ENCODE assay signal across 1 cellular context in the genomic region with DNA sequence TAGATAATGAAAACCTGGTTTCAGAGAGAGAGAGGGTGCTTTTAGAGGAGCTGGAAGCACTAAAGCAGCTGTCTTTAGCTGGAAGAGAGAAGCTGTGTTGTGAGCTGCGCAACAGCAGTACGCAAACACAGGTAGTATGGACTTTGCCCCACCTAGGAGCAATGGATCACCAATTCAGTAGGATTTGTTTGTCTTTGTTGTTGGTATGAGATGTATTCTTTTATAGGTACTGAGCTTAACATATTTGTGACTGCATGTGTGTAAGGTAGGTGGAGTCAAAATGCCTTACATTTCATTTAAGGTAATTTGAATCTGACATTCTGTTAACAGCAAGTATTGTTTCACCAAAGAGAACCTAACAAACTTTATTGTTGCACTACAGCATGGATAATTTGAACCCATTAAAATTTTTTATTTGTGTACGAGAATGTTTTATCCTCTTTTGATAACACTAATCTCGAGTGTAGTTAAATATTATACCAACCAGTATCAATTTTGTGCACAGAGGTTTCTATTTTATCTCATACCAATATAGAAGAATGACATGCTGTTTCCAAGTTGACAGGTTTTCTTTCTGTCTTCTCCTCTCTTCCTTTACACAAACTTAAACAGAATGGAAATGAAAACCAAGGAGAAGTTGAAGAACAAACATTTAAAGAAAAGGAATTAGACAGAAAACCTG.
TF ChIP-seq lines count a peak whose summit lies in the region.

No MANE protein-coding gene starts in this region.

TF ChIP-seq in HepG2, 621 proteins besides CTCF, POLR2A, EP300 and RAD21 (continued from another document and continues in another):
- TF ChIP-seq, protein P1, sequence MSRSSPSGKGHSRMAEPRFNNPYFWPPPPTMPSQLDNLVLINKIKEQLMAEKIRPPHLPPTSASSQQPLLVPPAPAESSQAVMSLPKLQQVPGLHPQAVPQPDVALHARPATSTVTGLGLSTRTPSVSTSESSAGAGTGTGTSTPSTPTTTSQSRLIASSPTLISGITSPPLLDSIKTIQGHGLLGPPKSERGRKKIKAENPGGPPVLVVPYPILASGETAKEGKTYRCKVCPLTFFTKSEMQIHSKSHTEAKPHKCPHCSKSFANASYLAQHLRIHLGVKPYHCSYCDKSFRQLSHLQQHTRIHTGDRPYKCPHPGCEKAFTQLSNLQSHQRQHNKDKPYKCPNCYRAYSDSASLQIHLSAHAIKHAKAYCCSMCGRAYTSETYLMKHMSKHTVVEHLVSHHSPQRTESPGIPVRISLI (CRISPR knock-in tag; IDR thresholded peaks at IDR 0.05; ENCODE audit: borderline replicate concordance) = peak; percentile 23; the same call in 1 of the 2 replicates
- TF ChIP-seq, protein P2, sequence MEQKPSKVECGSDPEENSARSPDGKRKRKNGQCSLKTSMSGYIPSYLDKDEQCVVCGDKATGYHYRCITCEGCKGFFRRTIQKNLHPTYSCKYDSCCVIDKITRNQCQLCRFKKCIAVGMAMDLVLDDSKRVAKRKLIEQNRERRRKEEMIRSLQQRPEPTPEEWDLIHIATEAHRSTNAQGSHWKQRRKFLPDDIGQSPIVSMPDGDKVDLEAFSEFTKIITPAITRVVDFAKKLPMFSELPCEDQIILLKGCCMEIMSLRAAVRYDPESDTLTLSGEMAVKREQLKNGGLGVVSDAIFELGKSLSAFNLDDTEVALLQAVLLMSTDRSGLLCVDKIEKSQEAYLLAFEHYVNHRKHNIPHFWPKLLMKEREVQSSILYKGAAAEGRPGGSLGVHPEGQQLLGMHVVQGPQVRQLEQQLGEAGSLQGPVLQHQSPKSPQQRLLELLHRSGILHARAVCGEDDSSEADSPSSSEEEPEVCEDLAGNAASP (CRISPR knock-in tag; IDR thresholded peaks at IDR 0.05; ENCODE audit: borderline replicate concordance) = 0 out of 2 replicates have a peak, but pooled peaks have one; percentile 40
- TF ChIP-seq SIX4 (CRISPR knock-in tag; IDR thresholded peaks at IDR 0.05) (0 out of 2 replicates have a peak, but pooled peaks have one; percentile 59), MIER3 (CRISPR knock-in tag; IDR thresholded peaks at IDR 0.05; ENCODE audit: borderline replicate concordance) (0 out of 2 replicates have a peak, but pooled peaks have one; percentile 59), HMGA1 (CRISPR knock-in tag; conservative IDR thresholded peaks at IDR 0.05) (no peak), MED13 (CRISPR knock-in tag; IDR thresholded peaks at IDR 0.05) (no peak), CEBPB (IDR thresholded peaks at IDR 0.05; ENCODE audit: borderline replicate concordance, low read depth, low read length) (peak; percentile 87), ZNF567 (CRISPR knock-in tag; IDR thresholded peaks at IDR 0.05; ENCODE audit: borderline replicate concordance) (no peak), SRY (CRISPR knock-in tag; IDR thresholded peaks at IDR 0.05) (no peak), SATB2 (CRISPR knock-in tag; IDR thresholded peaks at IDR 0.05) (no peak), ZNF460 (CRISPR knock-in tag; IDR thresholded peaks at IDR 0.05; ENCODE audit: borderline replicate concordance) (no peak), FOXA3 (CRISPR knock-in tag; IDR thresholded peaks at IDR 0.05) (peak; percentile 89), ZEB1 (IDR thresholded peaks at IDR 0.05; ENCODE audit: insufficient replicate concordance, low read depth) (peak; percentile 94), ZNF543 (CRISPR knock-in tag; IDR thresholded peaks at IDR 0.05) (0 out of 2 replicates have a peak, but pooled peaks have one; percentile 28), BCL6 (CRISPR knock-in tag; IDR thresholded peaks at IDR 0.05) (peak; percentile 68), ZNF614 (CRISPR knock-in tag; IDR thresholded peaks at IDR 0.05; ENCODE audit: borderline replicate concordance) (peak; percentile 89), ZNF629 (CRISPR knock-in tag; conservative IDR thresholded peaks at IDR 0.05) (peak; percentile 68), ZNF17 (CRISPR knock-in tag; IDR thresholded peaks at IDR 0.05) (no peak), ZFYVE20 (CRISPR knock-in tag; IDR thresholded peaks at IDR 0.05; ENCODE audit: borderline replicate concordance, low read depth) (no peak), ZNF234 (CRISPR knock-in tag; conservative IDR thresholded peaks at IDR 0.05) (no peak), ZFP36L1 (CRISPR knock-in tag; IDR thresholded peaks at IDR 0.05) (no peak), PLRG1 (conservative IDR thresholded peaks at IDR 0.05) (no peak), PCBP1 (IDR thresholded peaks at IDR 0.05; ENCODE audit: borderline replicate concordance, low read depth, low read length) (no peak), ZBTB21 (CRISPR knock-in tag; IDR thresholded peaks at IDR 0.05) (no peak), ZNF224 (CRISPR knock-in tag; IDR thresholded peaks at IDR 0.05) (no peak)
- TF ChIP-seq, protein P3, sequence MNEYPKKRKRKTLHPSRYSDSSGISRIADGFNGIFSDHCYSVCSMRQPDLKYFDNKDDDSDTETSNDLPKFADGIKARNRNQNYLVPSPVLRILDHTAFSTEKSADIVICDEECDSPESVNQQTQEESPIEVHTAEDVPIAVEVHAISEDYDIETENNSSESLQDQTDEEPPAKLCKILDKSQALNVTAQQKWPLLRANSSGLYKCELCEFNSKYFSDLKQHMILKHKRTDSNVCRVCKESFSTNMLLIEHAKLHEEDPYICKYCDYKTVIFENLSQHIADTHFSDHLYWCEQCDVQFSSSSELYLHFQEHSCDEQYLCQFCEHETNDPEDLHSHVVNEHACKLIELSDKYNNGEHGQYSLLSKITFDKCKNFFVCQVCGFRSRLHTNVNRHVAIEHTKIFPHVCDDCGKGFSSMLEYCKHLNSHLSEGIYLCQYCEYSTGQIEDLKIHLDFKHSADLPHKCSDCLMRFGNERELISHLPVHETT (CRISPR knock-in tag; conservative IDR thresholded peaks at IDR 0.05) = no peak
- TF ChIP-seq, protein P4, sequence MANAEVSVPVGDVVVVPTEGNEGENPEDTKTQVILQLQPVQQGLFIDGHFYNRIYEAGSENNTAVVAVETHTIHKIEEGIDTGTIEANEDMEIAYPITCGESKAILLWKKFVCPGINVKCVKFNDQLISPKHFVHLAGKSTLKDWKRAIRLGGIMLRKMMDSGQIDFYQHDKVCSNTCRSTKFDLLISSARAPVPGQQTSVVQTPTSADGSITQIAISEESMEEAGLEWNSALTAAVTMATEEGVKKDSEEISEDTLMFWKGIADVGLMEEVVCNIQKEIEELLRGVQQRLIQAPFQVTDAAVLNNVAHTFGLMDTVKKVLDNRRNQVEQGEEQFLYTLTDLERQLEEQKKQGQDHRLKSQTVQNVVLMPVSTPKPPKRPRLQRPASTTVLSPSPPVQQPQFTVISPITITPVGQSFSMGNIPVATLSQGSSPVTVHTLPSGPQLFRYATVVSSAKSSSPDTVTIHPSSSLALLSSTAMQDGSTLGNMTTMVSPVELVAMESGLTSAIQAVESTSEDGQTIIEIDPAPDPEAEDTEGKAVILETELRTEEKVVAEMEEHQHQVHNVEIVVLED (CRISPR knock-in tag; IDR thresholded peaks at IDR 0.05; ENCODE audit: borderline replicate concordance) = no peak; the same call in 1 of the 2 replicates
- TF ChIP-seq, protein P5, sequence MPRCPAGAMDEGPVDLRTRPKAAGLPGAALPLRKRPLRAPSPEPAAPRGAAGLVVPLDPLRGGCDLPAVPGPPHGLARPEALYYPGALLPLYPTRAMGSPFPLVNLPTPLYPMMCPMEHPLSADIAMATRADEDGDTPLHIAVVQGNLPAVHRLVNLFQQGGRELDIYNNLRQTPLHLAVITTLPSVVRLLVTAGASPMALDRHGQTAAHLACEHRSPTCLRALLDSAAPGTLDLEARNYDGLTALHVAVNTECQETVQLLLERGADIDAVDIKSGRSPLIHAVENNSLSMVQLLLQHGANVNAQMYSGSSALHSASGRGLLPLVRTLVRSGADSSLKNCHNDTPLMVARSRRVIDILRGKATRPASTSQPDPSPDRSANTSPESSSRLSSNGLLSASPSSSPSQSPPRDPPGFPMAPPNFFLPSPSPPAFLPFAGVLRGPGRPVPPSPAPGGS (CRISPR knock-in tag; IDR thresholded peaks at IDR 0.05) = no peak
- TF ChIP-seq, protein P6, sequence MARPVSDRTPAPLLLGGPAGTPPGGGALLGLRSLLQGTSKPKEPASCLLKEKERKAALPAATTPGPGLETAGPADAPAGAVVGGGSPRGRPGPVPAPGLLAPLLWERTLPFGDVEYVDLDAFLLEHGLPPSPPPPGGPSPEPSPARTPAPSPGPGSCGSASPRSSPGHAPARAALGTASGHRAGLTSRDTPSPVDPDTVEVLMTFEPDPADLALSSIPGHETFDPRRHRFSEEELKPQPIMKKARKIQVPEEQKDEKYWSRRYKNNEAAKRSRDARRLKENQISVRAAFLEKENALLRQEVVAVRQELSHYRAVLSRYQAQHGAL (CRISPR knock-in tag; IDR thresholded peaks at IDR 0.05; ENCODE audit: not compliant biosample characterization) = no peak
- TF ChIP-seq, protein P7, sequence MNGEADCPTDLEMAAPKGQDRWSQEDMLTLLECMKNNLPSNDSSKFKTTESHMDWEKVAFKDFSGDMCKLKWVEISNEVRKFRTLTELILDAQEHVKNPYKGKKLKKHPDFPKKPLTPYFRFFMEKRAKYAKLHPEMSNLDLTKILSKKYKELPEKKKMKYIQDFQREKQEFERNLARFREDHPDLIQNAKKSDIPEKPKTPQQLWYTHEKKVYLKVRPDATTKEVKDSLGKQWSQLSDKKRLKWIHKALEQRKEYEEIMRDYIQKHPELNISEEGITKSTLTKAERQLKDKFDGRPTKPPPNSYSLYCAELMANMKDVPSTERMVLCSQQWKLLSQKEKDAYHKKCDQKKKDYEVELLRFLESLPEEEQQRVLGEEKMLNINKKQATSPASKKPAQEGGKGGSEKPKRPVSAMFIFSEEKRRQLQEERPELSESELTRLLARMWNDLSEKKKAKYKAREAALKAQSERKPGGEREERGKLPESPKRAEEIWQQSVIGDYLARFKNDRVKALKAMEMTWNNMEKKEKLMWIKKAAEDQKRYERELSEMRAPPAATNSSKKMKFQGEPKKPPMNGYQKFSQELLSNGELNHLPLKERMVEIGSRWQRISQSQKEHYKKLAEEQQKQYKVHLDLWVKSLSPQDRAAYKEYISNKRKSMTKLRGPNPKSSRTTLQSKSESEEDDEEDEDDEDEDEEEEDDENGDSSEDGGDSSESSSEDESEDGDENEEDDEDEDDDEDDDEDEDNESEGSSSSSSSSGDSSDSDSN (CRISPR knock-in tag; IDR thresholded peaks at IDR 0.05) = no peak
- TF ChIP-seq, protein P8, sequence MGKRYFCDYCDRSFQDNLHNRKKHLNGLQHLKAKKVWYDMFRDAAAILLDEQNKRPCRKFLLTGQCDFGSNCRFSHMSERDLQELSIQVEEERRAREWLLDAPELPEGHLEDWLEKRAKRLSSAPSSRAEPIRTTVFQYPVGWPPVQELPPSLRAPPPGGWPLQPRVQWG (CRISPR knock-in tag; IDR thresholded peaks at IDR 0.05; ENCODE audit: borderline replicate concordance, low read depth) = no peak
- TF ChIP-seq, protein P9, sequence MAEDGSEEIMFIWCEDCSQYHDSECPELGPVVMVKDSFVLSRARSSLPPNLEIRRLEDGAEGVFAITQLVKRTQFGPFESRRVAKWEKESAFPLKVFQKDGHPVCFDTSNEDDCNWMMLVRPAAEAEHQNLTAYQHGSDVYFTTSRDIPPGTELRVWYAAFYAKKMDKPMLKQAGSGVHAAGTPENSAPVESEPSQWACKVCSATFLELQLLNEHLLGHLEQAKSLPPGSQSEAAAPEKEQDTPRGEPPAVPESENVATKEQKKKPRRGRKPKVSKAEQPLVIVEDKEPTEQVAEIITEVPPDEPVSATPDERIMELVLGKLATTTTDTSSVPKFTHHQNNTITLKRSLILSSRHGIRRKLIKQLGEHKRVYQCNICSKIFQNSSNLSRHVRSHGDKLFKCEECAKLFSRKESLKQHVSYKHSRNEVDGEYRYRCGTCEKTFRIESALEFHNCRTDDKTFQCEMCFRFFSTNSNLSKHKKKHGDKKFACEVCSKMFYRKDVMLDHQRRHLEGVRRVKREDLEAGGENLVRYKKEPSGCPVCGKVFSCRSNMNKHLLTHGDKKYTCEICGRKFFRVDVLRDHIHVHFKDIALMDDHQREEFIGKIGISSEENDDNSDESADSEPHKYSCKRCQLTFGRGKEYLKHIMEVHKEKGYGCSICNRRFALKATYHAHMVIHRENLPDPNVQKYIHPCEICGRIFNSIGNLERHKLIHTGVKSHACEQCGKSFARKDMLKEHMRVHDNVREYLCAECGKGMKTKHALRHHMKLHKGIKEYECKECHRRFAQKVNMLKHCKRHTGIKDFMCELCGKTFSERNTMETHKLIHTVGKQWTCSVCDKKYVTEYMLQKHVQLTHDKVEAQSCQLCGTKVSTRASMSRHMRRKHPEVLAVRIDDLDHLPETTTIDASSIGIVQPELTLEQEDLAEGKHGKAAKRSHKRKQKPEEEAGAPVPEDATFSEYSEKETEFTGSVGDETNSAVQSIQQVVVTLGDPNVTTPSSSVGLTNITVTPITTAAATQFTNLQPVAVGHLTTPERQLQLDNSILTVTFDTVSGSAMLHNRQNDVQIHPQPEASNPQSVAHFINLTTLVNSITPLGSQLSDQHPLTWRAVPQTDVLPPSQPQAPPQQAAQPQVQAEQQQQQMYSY (CRISPR knock-in tag; IDR thresholded peaks at IDR 0.05) = no peak
- TF ChIP-seq, protein P10, sequence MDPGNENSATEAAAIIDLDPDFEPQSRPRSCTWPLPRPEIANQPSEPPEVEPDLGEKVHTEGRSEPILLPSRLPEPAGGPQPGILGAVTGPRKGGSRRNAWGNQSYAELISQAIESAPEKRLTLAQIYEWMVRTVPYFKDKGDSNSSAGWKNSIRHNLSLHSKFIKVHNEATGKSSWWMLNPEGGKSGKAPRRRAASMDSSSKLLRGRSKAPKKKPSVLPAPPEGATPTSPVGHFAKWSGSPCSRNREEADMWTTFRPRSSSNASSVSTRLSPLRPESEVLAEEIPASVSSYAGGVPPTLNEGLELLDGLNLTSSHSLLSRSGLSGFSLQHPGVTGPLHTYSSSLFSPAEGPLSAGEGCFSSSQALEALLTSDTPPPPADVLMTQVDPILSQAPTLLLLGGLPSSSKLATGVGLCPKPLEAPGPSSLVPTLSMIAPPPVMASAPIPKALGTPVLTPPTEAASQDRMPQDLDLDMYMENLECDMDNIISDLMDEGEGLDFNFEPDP (CRISPR knock-in tag; conservative IDR thresholded peaks at IDR 0.05) = no peak
- TF ChIP-seq, protein P11, sequence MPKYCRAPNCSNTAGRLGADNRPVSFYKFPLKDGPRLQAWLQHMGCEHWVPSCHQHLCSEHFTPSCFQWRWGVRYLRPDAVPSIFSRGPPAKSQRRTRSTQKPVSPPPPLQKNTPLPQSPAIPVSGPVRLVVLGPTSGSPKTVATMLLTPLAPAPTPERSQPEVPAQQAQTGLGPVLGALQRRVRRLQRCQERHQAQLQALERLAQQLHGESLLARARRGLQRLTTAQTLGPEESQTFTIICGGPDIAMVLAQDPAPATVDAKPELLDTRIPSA (CRISPR knock-in tag; IDR thresholded peaks at IDR 0.05; ENCODE audit: borderline replicate concordance) = no peak
- TF ChIP-seq, protein P12, sequence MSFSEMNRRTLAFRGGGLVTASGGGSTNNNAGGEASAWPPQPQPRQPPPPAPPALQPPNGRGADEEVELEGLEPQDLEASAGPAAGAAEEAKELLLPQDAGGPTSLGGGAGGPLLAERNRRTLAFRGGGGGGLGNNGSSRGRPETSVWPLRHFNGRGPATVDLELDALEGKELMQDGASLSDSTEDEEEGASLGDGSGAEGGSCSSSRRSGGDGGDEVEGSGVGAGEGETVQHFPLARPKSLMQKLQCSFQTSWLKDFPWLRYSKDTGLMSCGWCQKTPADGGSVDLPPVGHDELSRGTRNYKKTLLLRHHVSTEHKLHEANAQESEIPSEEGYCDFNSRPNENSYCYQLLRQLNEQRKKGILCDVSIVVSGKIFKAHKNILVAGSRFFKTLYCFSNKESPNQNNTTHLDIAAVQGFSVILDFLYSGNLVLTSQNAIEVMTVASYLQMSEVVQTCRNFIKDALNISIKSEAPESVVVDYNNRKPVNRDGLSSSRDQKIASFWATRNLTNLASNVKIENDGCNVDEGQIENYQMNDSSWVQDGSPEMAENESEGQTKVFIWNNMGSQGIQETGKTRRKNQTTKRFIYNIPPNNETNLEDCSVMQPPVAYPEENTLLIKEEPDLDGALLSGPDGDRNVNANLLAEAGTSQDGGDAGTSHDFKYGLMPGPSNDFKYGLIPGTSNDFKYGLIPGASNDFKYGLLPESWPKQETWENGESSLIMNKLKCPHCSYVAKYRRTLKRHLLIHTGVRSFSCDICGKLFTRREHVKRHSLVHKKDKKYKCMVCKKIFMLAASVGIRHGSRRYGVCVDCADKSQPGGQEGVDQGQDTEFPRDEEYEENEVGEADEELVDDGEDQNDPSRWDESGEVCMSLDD (CRISPR knock-in tag; IDR thresholded peaks at IDR 0.05; ENCODE audit: borderline replicate concordance) = no peak
